13 cellular contexts compared by ENCODE assay signal in the genomic region with DNA sequence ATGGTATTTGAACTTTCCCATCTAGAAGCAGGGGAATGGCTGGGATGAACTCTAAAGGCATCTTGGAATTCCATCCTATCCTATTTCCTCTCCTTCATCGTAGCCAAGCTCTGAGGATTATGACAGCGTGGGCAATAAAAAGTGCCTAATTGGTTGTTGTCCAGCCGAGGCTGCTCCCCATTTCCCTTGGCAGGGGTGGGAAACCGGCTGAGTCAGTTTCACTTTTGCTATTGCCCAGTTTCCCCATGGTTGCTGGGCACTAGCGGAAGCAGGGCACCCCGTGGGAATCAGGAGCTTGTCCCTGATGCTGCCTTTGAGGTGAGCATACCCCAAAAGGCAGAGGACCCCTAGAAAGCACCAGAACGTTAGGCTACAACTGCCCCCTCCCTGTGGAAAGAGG. TPM values are rescaled to one million over a fixed set of nuclear protein-coding genes. Genes with fewer than 3 reads are reported as not detected.
DNase-seq lines count a peak whose midpoint lies in the region; TF ChIP-seq lines count a peak whose summit lies in the region.
"Had no signal": no experiment of that assay in that cellular context is flagged by ENCODE, and none has a peak within 500 bp of the region (broad histone marks: within the 10 kb centered on the region; RNA-seq: fewer than 3 reads in every experiment).

No MANE protein-coding gene starts in this region.

- H3K27ac Mint-ChIP-seq in chondrocyte (ENCODE audit: unreplicated experiment), result no peak overlapping the region
- H3K27ac Mint-ChIP-seq: activated CD4-positive, alpha-beta memory T cell treated with anti-CD3 and anti-CD28 coated beads for 36 hours; stimulated activated naive CD8-positive, alpha-beta T cell treated with anti-CD3 and anti-CD28 coated beads, Interleukin-15, Interleukin-2, amounts not matched to agents 100 ng/mL and 50 ng/mL, for 24 hours had no signal

- H4K8ac ChIP-seq in neuronal stem cell (ENCODE audit: low read depth, low read length), result no peak overlapping the region

- no peak overlapping the region for H2BK120ac ChIP-seq in neuronal stem cell (ENCODE audit: low read depth, low read length)

- H3K4ac ChIP-seq in neuronal stem cell (ENCODE audit: low read length), result no peak overlapping the region

- no peak overlapping the region for H3K23ac ChIP-seq in neuronal stem cell (ENCODE audit: low read depth, low read length, poor library complexity)

- no peaks in the 10 kb centered on the region for H3K36me3 ChIP-seq in neuronal stem cell (replicated peaks in 1 of 2; ENCODE audit: control insufficient read depth in 2 of 2, insufficient read depth in 2 of 2, low read length in 2 of 2)

- H3K9me3 Mint-ChIP-seq in chondrocyte (ENCODE audit: low read depth), result no peaks in the 10 kb centered on the region
- H3K9me3 Mint-ChIP-seq: activated CD4-positive, alpha-beta memory T cell treated with anti-CD3 and anti-CD28 coated beads for 36 hours; stimulated activated naive CD8-positive, alpha-beta T cell treated with anti-CD3 and anti-CD28 coated beads, Interleukin-15, Interleukin-2, amounts not matched to agents 100 ng/mL and 50 ng/mL, for 24 hours had no signal

- H3K27ac ChIP-seq in neuronal stem cell (replicated peaks; ENCODE audit: low read length), result no peak overlapping the region

- H3K9me3 ChIP-seq in mononuclear cell (ENCODE audit: low read depth, low read length) (no peaks in the 10 kb centered on the region), neuronal stem cell (replicated peaks in 1 of 2; ENCODE audit: control insufficient read depth in 2 of 2, insufficient read depth in 1 of 2, low read depth in 1 of 2, low read length in 2 of 2) (no peaks in the 10 kb centered on the region)

- peaks cover 25% of the 10 kb centered on the region for H3K4me1 ChIP-seq in mononuclear cell (ENCODE audit: insufficient read depth, low read length)
- peaks cover 0 to 12% of the 10 kb centered on the region in 2 donors for H3K4me1 ChIP-seq in neuronal stem cell (ENCODE audit: control insufficient read depth in 2 of 2, insufficient read depth in 1 of 2, low read depth in 1 of 2, low read length in 2 of 2)

- peaks cover 5% of the 10 kb centered on the region for H3K4me1 Mint-ChIP-seq in chondrocyte (ENCODE audit: low read depth)

- H3K4me2 ChIP-seq in neuronal stem cell (ENCODE audit: insufficient read depth, low read length, poor library complexity, severe bottlenecking), result no peak overlapping the region

- peak overlapping the region; percentile 10 for H3K4me3 ChIP-seq in mononuclear cell (ENCODE audit: low read length)
- H3K4me3 ChIP-seq in neuronal stem cell (ENCODE audit: low read length in 2 of 2), result no peak overlapping the region

- H3K14ac ChIP-seq in neuronal stem cell (ENCODE audit: low read length), result no peak overlapping the region

- TF ChIP-seq CTCF in chondrocyte (IDR thresholded peaks at IDR 0.05), result no peak

- H3K18ac ChIP-seq in neuronal stem cell (ENCODE audit: low read length), result no peak overlapping the region

- no peak overlapping the region for H2BK12ac ChIP-seq in neuronal stem cell (ENCODE audit: low read length)

- peak; percentile 49 for DNase-seq in HT1080 (ENCODE audit: low read depth)
- peak; percentile 48 for DNase-seq in chondrocyte (ENCODE audit: low spot score)
- peak; percentile 67 for DNase-seq in ureter (ENCODE audit: low spot score)
- DNase-seq in GDM1 (lab: John Stamatoyannopoulos, UW), result no peak
- no peak for DNase-seq in NCI-H2196 treated with DMSO at 0.1 percent for 48 hours (lab: John Stamatoyannopoulos, UW; ENCODE audit: unreplicated experiment)
- no peak for DNase-seq in neuronal stem cell (ENCODE audit: low spot score)
- DNase-seq: activated CD4-positive, alpha-beta memory T cell treated with anti-CD3 and anti-CD28 coated beads for 36 hours; amniotic stem cell; left cardiac atrium; SW 1271 had no signal

- no peak overlapping the region for H3K4me3 Mint-ChIP-seq in chondrocyte (ENCODE audit: unreplicated experiment)
- H3K4me3 Mint-ChIP-seq: activated CD4-positive, alpha-beta memory T cell treated with anti-CD3 and anti-CD28 coated beads for 36 hours; stimulated activated naive CD8-positive, alpha-beta T cell treated with anti-CD3 and anti-CD28 coated beads, Interleukin-15, Interleukin-2, amounts not matched to agents 100 ng/mL and 50 ng/mL, for 24 hours had no signal

- H2BK15ac ChIP-seq in neuronal stem cell (ENCODE audit: low read length), result no peak overlapping the region

- no CpG with 5 or more reads among the region's 7 CpGs for WGBS in neuronal stem cell (ENCODE audit: extremely low coverage in 2 of 2, insufficient read length in 2 of 2, insufficient replicate concordance in 1 of 2), 2 donors

- no peak overlapping the region for H2AFZ ChIP-seq in neuronal stem cell (ENCODE audit: low read length)

- peaks cover 10% of the 10 kb centered on the region for H3K27me3 Mint-ChIP-seq in chondrocyte (ENCODE audit: low read depth)

- H3K79me1 ChIP-seq in neuronal stem cell (ENCODE audit: low read depth, low read length), result no peaks in the 10 kb centered on the region

- no peaks in the 10 kb centered on the region for H3K27me3 ChIP-seq in mononuclear cell (ENCODE audit: insufficient read depth, low read length)
- peaks cover 0 to 78% (median 0%) of the 10 kb centered on the region in 3 experiments for H3K27me3 ChIP-seq in neuronal stem cell (ENCODE audit: control insufficient read depth in 3 of 3, insufficient read depth in 3 of 3, low read depth in 1 of 3, low read length in 3 of 3)

- H2BK5ac ChIP-seq in neuronal stem cell (ENCODE audit: low read length), result no peak overlapping the region

- no peak overlapping the region for H3K9ac ChIP-seq in neuronal stem cell (ENCODE audit: low read depth, low read length, poor library complexity)

- no peaks in the 10 kb centered on the region for H3K36me3 Mint-ChIP-seq in chondrocyte (ENCODE audit: low read depth)
- H3K36me3 Mint-ChIP-seq: activated CD4-positive, alpha-beta memory T cell treated with anti-CD3 and anti-CD28 coated beads for 36 hours had no signal

- no peak overlapping the region for H4K91ac ChIP-seq in neuronal stem cell (ENCODE audit: low read depth, low read length, poor library complexity)

- H2AK5ac ChIP-seq in neuronal stem cell (ENCODE audit: low read depth, low read length), result no peak overlapping the region

RNA-seq across cellular contexts. Expression of a gene that starts 13.8 kb away (rescaled TPM):
- total RNA-seq in HT1080 (2014; rRNA removed; shearing (Covaris generic)), result 1.6 and 3.4 TPM in 2 replicates
- polyA plus RNA-seq in HT1080 (2015; cell fraction: cytosol; rRNA removed), result 14.7 and 16.3 TPM in 2 replicates
- polyA plus RNA-seq in HT1080 (2015; cell fraction: nucleus; rRNA removed), result 8.9 and 11.5 TPM in 2 replicates
- total RNA-seq in chondrocyte (13.5 to 16.8 TPM (median 16.0 TPM) in 3 replicates), mononuclear cell (2.5 TPM), ureter (22.7 TPM)
- polyA plus RNA-seq in neuronal stem cell (2013, experiment 1 of 2), result 26.7 TPM
- polyA plus RNA-seq in neuronal stem cell (2013, experiment 2 of 2), result 27.6 TPM

RNA-seq across cellular contexts. Expression of a gene that starts 31.3 kb away (rescaled TPM):
- 1.7 and 1.8 TPM in 2 replicates for total RNA-seq in HT1080 (2014; rRNA removed; shearing (Covaris generic))
- polyA plus RNA-seq in HT1080 (2015; cell fraction: cytosol; rRNA removed), result 1.9 and 2.1 TPM in 2 replicates
- polyA plus RNA-seq in HT1080 (2015; cell fraction: nucleus; rRNA removed), result 3.7 and 4.0 TPM in 2 replicates
- 0.05 to 0.15 TPM (median 0.08 TPM) in 3 replicates for total RNA-seq in chondrocyte
- 0.21 TPM for total RNA-seq in mononuclear cell
- total RNA-seq in ureter, result 9.2 TPM
- 0.24 TPM for polyA plus RNA-seq in neuronal stem cell (2013, experiment 1 of 2)
- 0.26 TPM for polyA plus RNA-seq in neuronal stem cell (2013, experiment 2 of 2)

RNA-seq across cellular contexts. Expression of a gene that starts 41.2 kb away (rescaled TPM):
- 39.6 and 43.0 TPM in 2 replicates for total RNA-seq in HT1080 (2014; rRNA removed; shearing (Covaris generic))
- 32.1 and 33.0 TPM in 2 replicates for polyA plus RNA-seq in HT1080 (2015; cell fraction: cytosol; rRNA removed)
- polyA plus RNA-seq in HT1080 (2015; cell fraction: nucleus; rRNA removed), result 96.7 and 121 TPM in 2 replicates
- total RNA-seq in chondrocyte (14.9 to 32.9 TPM (median 15.7 TPM) in 3 replicates), mononuclear cell (11.2 TPM), ureter (36.5 TPM)
- 37.2 TPM for polyA plus RNA-seq in neuronal stem cell (2013, experiment 1 of 2)
- 36.3 TPM for polyA plus RNA-seq in neuronal stem cell (2013, experiment 2 of 2)

RNA-seq across cellular contexts. Expression of a gene that starts 50.8 kb away (rescaled TPM):
- 0.37 and 0.51 TPM in 2 replicates for total RNA-seq in HT1080 (2014; rRNA removed; shearing (Covaris generic))
- 0.72 and 1.1 TPM in 2 replicates for polyA plus RNA-seq in HT1080 (2015; cell fraction: cytosol; rRNA removed)
- 1.1 and 2.8 TPM in 2 replicates for polyA plus RNA-seq in HT1080 (2015; cell fraction: nucleus; rRNA removed)
- total RNA-seq in chondrocyte (0.35 to 0.65 TPM in 2 of 3 replicates, not detected in the other), mononuclear cell (not detected), ureter (0.31 TPM)
- 0.17 TPM for polyA plus RNA-seq in neuronal stem cell (2013, experiment 1 of 2)
- polyA plus RNA-seq in neuronal stem cell (2013, experiment 2 of 2), result 0.32 TPM
- total RNA-seq: epithelial cell of proximal tubule, left cardiac atrium had no signal

RNA-seq across cellular contexts. Expression of a gene that starts 50.9 kb away (rescaled TPM):
- 124 and 154 TPM in 2 replicates for total RNA-seq in HT1080 (2014; rRNA removed; shearing (Covaris generic))
- polyA plus RNA-seq in HT1080 (2015; cell fraction: cytosol; rRNA removed), result 88.5 and 96.9 TPM in 2 replicates
- polyA plus RNA-seq in HT1080 (2015; cell fraction: nucleus; rRNA removed), result 46.1 and 49.5 TPM in 2 replicates
- total RNA-seq in chondrocyte (23.9 to 25.4 TPM (median 24.8 TPM) in 3 replicates), mononuclear cell (35.2 TPM), ureter (38.2 TPM)
- polyA plus RNA-seq in neuronal stem cell (2013, experiment 1 of 2), result 80.5 TPM
- 84.1 TPM for polyA plus RNA-seq in neuronal stem cell (2013, experiment 2 of 2)

Comparison
In these comparisons a context has a peak if more than half of its experiments do, and no peak if none do; other contexts are left out.
1. DNase-seq: peak in HT1080 (single experiment), chondrocyte (single experiment) and ureter (single experiment); none in GDM1 (single experiment), NCI-H2196 treated with DMSO at 0.1 percent for 48 hours (single experiment) and neuronal stem cell (single experiment).